Comparison of ENCODE assay signal across 9 cellular contexts in the genomic region with DNA sequence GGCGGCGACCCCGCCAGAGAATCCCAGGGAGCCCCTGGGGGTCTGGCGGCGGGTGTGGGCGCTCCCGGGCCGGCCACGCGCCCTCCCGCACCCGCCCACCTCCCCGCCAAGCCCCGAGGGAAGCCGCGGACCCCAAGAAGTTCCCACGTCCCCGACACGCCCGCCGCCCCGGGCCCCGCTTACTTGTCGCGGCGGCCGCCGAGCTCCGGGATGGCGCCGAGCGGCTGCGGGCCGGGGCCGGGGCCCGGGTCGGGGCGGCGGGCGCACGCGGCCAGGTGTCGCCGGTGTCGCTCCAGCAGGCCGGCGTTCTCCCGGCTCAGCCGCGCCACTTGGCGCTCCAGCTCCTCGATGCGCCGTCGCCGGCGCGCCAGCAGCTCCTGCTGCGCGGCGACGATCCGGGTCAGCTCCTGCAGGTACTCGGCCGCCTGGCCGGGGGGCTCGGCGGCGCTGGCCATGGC.
DNase-seq lines count a peak whose midpoint lies in the region; ATAC-seq and TF ChIP-seq lines count a peak whose summit lies in the region.
"Had no signal": no experiment of that assay in that cellular context is flagged by ENCODE, and none has a peak within 500 bp of the region (broad histone marks: within the 10 kb centered on the region; RNA-seq: fewer than 3 reads in every experiment).

No MANE protein-coding gene starts in this region.

- intact Hi-C loops in activated B cell treated with CpG ODN at 0.5 μM for 24 hours (cut with micrococcal nuclease), result loop anchor here (5.0 kb wide), 2 partner anchors 50 to 170 kb away; no protein-coding TSS in a partner anchor

- H3K4me3 Mint-ChIP-seq in activated B cell treated with CpG ODN at 0.5 μM for 24 hours, result no peak overlapping the region
- H3K4me3 Mint-ChIP-seq in stimulated activated naive CD8-positive, alpha-beta T cell treated with anti-CD3 and anti-CD28 coated beads, Interleukin-15, amount 100 ng/mL, for 72 hours, result no peak overlapping the region

- H3K4me1 Mint-ChIP-seq in activated B cell treated with CpG ODN at 0.5 μM for 24 hours, result peaks cover 15% of the 10 kb centered on the region
- H3K4me1 Mint-ChIP-seq in stimulated activated naive CD8-positive, alpha-beta T cell treated with anti-CD3 and anti-CD28 coated beads, Interleukin-15, amount 100 ng/mL, for 72 hours, result peaks cover 18% of the 10 kb centered on the region

- H3K9me3 Mint-ChIP-seq in activated B cell treated with CpG ODN at 0.5 μM for 24 hours, result peaks cover 15% of the 10 kb centered on the region
- H3K9me3 Mint-ChIP-seq in stimulated activated naive CD8-positive, alpha-beta T cell treated with anti-CD3 and anti-CD28 coated beads, Interleukin-15, amount 100 ng/mL, for 72 hours, result peaks cover 19 to 31% of the 10 kb centered on the region in 2 donors

- no peak overlapping the region for H3K27ac Mint-ChIP-seq in activated B cell treated with CpG ODN at 0.5 μM for 24 hours
- H3K27ac Mint-ChIP-seq in stimulated activated naive CD8-positive, alpha-beta T cell treated with anti-CD3 and anti-CD28 coated beads, Interleukin-15, amount 100 ng/mL, for 72 hours, result no peak overlapping the region
- H3K27ac Mint-ChIP-seq: dendritic cell treated with granulocyte-macrophage colony-stimulating factor and Interleukin-4, amounts not matched to agents 40 ng/mL and 50 ng/mL, for 4 days had no signal

- peak overlapping the region; percentile 58 for H3K4me3 ChIP-seq in iPS-18c (ENCODE audit: insufficient read depth, low read depth, low read length)

- H3K27me3 Mint-ChIP-seq in activated B cell treated with CpG ODN at 0.5 μM for 24 hours, result peaks cover 47% of the 10 kb centered on the region
- peaks cover 71% of the 10 kb centered on the region for H3K27me3 Mint-ChIP-seq in stimulated activated naive CD8-positive, alpha-beta T cell treated with anti-CD3 and anti-CD28 coated beads, Interleukin-15, amount 100 ng/mL, for 72 hours

- peak; percentile 29 for ATAC-seq in activated B cell treated with CpG ODN at 0.5 μM for 24 hours (ENCODE audit: low read depth)
- peak; percentile 61 for ATAC-seq in stimulated activated naive CD8-positive, alpha-beta T cell treated with anti-CD3 and anti-CD28 coated beads, Interleukin-15, amount 100 ng/mL, for 72 hours
- no peak for ATAC-seq in GM19397 (IDR thresholded peaks at IDR 0.05; ENCODE audit: unreplicated experiment)

- no peak for TF ChIP-seq CTCF in activated B cell treated with CpG ODN at 0.5 μM for 24 hours (IDR thresholded peaks at IDR 0.05)
- TF ChIP-seq CTCF in GM10248 (IDR thresholded peaks at IDR 0.05; ENCODE audit: control extremely low read depth, extremely low read depth, low read depth, missing control alignments), result no peak

- POLR2A ChIA-PET in activated B cell treated with CpG ODN at 0.5 μM for 24 hours (lab: Charles Lee), result interaction anchor here (0.6 kb wide), 1 partner anchor 178 kb away, joined by 3 read pairs; no protein-coding TSS in a partner anchor
- POLR2A ChIA-PET in GM10248 (lab: Yijun Ruan, JAX), result interaction anchor here (0.6 to 0.7 kb wide), 3 partner anchors 104 to 451 kb away, joined by 3 to 7 read pairs (median 3); no protein-coding TSS in a partner anchor

- no peaks in the 10 kb centered on the region for H3K36me3 Mint-ChIP-seq in activated B cell treated with CpG ODN at 0.5 μM for 24 hours (ENCODE audit: low read depth)

- CTCF ChIA-PET in activated B cell treated with CpG ODN at 0.5 μM for 24 hours (lab: Charles Lee), result interaction anchor here (1.2 to 2.9 kb wide), 4 partner anchors 170 to 191 kb away, joined by 3 to 23 read pairs (median 9); no protein-coding TSS in a partner anchor
- CTCF ChIA-PET in GM10248 (lab: Yijun Ruan, JAX), result no interaction called here

- DNase-seq in NCI-H2227 (lab: John Stamatoyannopoulos, UW; ENCODE audit: unreplicated experiment) (peak; percentile 37), NCI-H2227 treated with DMSO at 0.1 percent for 48 hours (lab: John Stamatoyannopoulos, UW) (no peak), activated B cell treated with CpG ODN at 0.5 μM for 24 hours (peak; percentile 36), GDM1 (lab: John Stamatoyannopoulos, UW) (no peak), GM10248 (ENCODE audit: extremely low spot score) (no peak)
- DNase-seq in stimulated activated naive CD8-positive, alpha-beta T cell treated with anti-CD3 and anti-CD28 coated beads, Interleukin-15, amount 100 ng/mL, for 72 hours, result peak in 1 of 2 donors; percentile 20

- peaks cover 4% of the 10 kb centered on the region for H3K9me3 ChIP-seq in iPS-18c (ENCODE audit: control insufficient read depth, insufficient read depth, low read length)

Comparison
In these comparisons a context has a peak if more than half of its experiments do, and no peak if none do; other contexts are left out.
1. DNase-seq: peak in NCI-H2227 (single experiment) and activated B cell treated with CpG ODN at 0.5 μM for 24 hours (single experiment); none in NCI-H2227 treated with DMSO at 0.1 percent for 48 hours (single experiment), GDM1 (single experiment) and GM10248 (single experiment).